9 cellular contexts compared by ENCODE assay signal in genomic region chr3:196604548-196604947, GRCh38. TPM values are rescaled to one million over a fixed set of nuclear protein-coding genes. Genes with fewer than 3 reads are reported as not detected.
A peak's percentile ranks its signal among the peaks of the same experiment; 100 is the strongest.
DNase-seq lines count a peak whose midpoint lies in the region; ATAC-seq and TF ChIP-seq lines count a peak whose summit lies in the region.
"Had no signal": no experiment of that assay in that cellular context is flagged by ENCODE, and none has a peak within 500 bp of the region (broad histone marks: within the 10 kb centered on the region; RNA-seq: fewer than 3 reads in every experiment).

No MANE protein-coding gene starts in this region.

- no peak overlapping the region for H3K27ac Mint-ChIP-seq in activated naive CD4-positive, alpha-beta T cell treated with anti-CD3 and anti-CD28 coated beads for 36 hours

- peak overlapping the region; percentile 28 for H3K4me3 Mint-ChIP-seq in activated naive CD4-positive, alpha-beta T cell treated with anti-CD3 and anti-CD28 coated beads for 36 hours

- no peaks in the 10 kb centered on the region for H3K9me3 ChIP-seq in vagina
- H3K9me3 ChIP-seq: psoas muscle had no signal

- CTCF ChIA-PET in activated naive CD4-positive, alpha-beta T cell treated with anti-CD3 and anti-CD28 coated beads for 36 hours (lab: Charles Lee), result interaction anchor here (0.5 to 13.6 kb wide), 6 partner anchors 12 to 366 kb away, joined by 3 to 265 read pairs (median 4); no protein-coding TSS in a partner anchor

- H3K27me3 ChIP-seq in vagina, result no peaks in the 10 kb centered on the region

- no peaks in the 10 kb centered on the region for H3K36me3 Mint-ChIP-seq in activated naive CD4-positive, alpha-beta T cell treated with anti-CD3 and anti-CD28 coated beads for 36 hours (ENCODE audit: low read depth)

- H3K9me3 Mint-ChIP-seq in activated naive CD4-positive, alpha-beta T cell treated with anti-CD3 and anti-CD28 coated beads for 36 hours, result peaks cover 2% of the 10 kb centered on the region

- no peaks in the 10 kb centered on the region for H3K36me3 ChIP-seq in vagina

- intact Hi-C loops in activated naive CD4-positive, alpha-beta T cell treated with anti-CD3 and anti-CD28 coated beads for 36 hours (cut with micrococcal nuclease), result loop anchor here (2.0 to 10.0 kb wide), 4 partner anchors 36 to 230 kb away; partner anchors contain the start of genes FBXO45 and WDR53
- intact Hi-C loops in vagina (cut with DNase I), result no loop called here

- no peaks in the 10 kb centered on the region for H3K4me1 ChIP-seq in vagina
- H3K4me1 ChIP-seq: psoas muscle had no signal

- DNase-seq in HCEC 1CT (peak; percentile 15), T-helper 2 cell (peak in 4 of 5 experiments; percentile 4 to 89 (median 24)), vagina (ENCODE audit: extremely low spot score in 2 of 2) (no peak), cerebellar cortex (ENCODE audit: low spot score) (no peak)
- DNase-seq in activated naive CD4-positive, alpha-beta T cell treated with anti-CD3 and anti-CD28 coated beads for 36 hours, result peak; percentile 87
- DNase-seq in stimulated activated CD4-positive, alpha-beta T cell treated with anti-CD3 and anti-CD28 coated beads, Interleukin-2, amount 100 ng/mL, for 4 hours (ENCODE audit: low read depth), result peak; percentile 56
- DNase-seq: psoas muscle had no signal

- no peak overlapping the region for H3K4me3 ChIP-seq in vagina
- H3K4me3 ChIP-seq: psoas muscle had no signal

- H3K4me1 Mint-ChIP-seq in activated naive CD4-positive, alpha-beta T cell treated with anti-CD3 and anti-CD28 coated beads for 36 hours (ENCODE audit: low read depth), result peaks cover 11% of the 10 kb centered on the region

- ATAC-seq in HG02759 (IDR thresholded peaks at IDR 0.05; ENCODE audit: unreplicated experiment) (no peak), HG03442 (IDR thresholded peaks at IDR 0.05; ENCODE audit: unreplicated experiment) (no peak)

- no peaks in the 10 kb centered on the region for H3K27me3 Mint-ChIP-seq in activated naive CD4-positive, alpha-beta T cell treated with anti-CD3 and anti-CD28 coated beads for 36 hours (ENCODE audit: low read depth)

- H3K27ac ChIP-seq in vagina, result no peak overlapping the region
- H3K27ac ChIP-seq: psoas muscle had no signal

- no peak for TF ChIP-seq POLR2A in vagina (IDR thresholded peaks at IDR 0.05)

- no peak for TF ChIP-seq CTCF in vagina (IDR thresholded peaks at IDR 0.05)

RNA-seq across cellular contexts. Expression of gene NRROS, which starts 34.9 kb away (rescaled TPM):
- 1 to 10 TPM; 8.1 to 9.2 TPM for total RNA-seq in activated naive CD4-positive, alpha-beta T cell treated with anti-CD3 and anti-CD28 coated beads for 36 hours
- 5.4 TPM for total RNA-seq in vagina

RNA-seq across cellular contexts. Expression of gene FBXO45, which starts 36.1 kb away (rescaled TPM):
- total RNA-seq in activated naive CD4-positive, alpha-beta T cell treated with anti-CD3 and anti-CD28 coated beads for 36 hours, result 10 to 100 TPM; 11.8 to 12.8 TPM
- 6.6 TPM for total RNA-seq in vagina

RNA-seq across cellular contexts. Expression of gene WDR53, which starts 36.2 kb away (rescaled TPM):
- total RNA-seq in activated naive CD4-positive, alpha-beta T cell treated with anti-CD3 and anti-CD28 coated beads for 36 hours, result 10 to 100 TPM; 14.3 to 15.8 TPM
- 13.5 TPM for total RNA-seq in vagina

Comparison
In these comparisons a context has a peak if more than half of its experiments do, and no peak if none do; other contexts are left out.
1. DNase-seq: peak in HCEC 1CT (single experiment), T-helper 2 cell (4 of 5), activated naive CD4-positive, alpha-beta T cell treated with anti-CD3 and anti-CD28 coated beads for 36 hours (single experiment) and stimulated activated CD4-positive, alpha-beta T cell treated with anti-CD3 and anti-CD28 coated beads, Interleukin-2, amount 100 ng/mL, for 4 hours (single experiment); none in vagina (0 of 2) and cerebellar cortex (single experiment).